7 cellular contexts compared by ENCODE assay signal in the genomic region with DNA sequence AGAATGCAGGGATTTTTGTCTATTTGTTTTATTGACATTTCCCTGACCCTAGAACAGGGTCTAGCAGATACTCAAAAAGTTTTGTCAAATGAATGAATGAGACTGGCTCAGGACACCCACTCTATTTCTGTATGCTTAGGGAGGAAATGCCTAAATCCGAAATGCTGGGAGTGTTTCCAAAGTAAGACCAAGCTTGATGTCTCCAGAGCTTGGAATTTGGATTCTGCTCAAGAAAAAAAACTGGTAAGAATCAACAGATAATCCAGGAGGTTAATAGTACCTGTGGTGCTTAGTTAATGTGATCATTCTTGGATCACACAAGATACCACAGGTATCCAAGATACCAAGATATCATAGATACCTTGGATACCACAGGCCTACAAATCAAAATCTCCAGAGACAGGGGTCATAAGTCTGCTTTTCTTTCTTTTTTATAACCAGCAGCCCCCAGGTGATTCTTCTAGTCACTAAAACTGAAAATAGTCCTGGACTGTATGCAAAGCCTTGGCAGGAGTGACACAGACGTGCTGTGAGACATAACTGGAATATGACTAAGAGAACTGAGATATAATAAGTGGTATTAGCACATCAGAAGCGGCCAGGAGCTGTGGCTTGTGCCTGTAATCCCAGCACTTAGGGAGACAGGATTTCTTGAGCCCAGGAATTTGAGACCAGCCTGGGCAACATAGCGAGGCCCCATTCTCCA. TPM values are rescaled to one million over a fixed set of nuclear protein-coding genes. Genes with fewer than 3 reads are reported as not detected.
DNase-seq lines count a peak whose midpoint lies in the region; ATAC-seq and TF ChIP-seq lines count a peak whose summit lies in the region.

No MANE protein-coding gene starts in this region.

- peak overlapping the region; percentile 44 for H3K4me2 ChIP-seq in smooth muscle cell

- H4K20me1 ChIP-seq in smooth muscle cell (ENCODE audit: low read depth), result no peaks in the 10 kb centered on the region

- H3K9me3 ChIP-seq in smooth muscle cell (replicated peaks; ENCODE audit: low read depth) (no peaks in the 10 kb centered on the region), lower lobe of right lung (no peaks in the 10 kb centered on the region)

- no peak overlapping the region for H3K9ac ChIP-seq in smooth muscle cell (ENCODE audit: low read depth)

- H3K27me3 ChIP-seq in smooth muscle cell (ENCODE audit: low read depth) (no peaks in the 10 kb centered on the region), lower lobe of right lung (ENCODE audit: low read depth) (no peaks in the 10 kb centered on the region)

- ATAC-seq in GM21390 (IDR thresholded peaks at IDR 0.05; ENCODE audit: unreplicated experiment) (peak; percentile 84), HG03135 (IDR thresholded peaks at IDR 0.05; ENCODE audit: unreplicated experiment) (peak; percentile 66), lower lobe of right lung (no peak)

- no peaks in the 10 kb centered on the region for H3K36me3 ChIP-seq in smooth muscle cell (ENCODE audit: low read depth)
- no peaks in the 10 kb centered on the region for H3K36me3 ChIP-seq in lower lobe of right lung

- WGBS in smooth muscle cell (ENCODE audit: low lambda C conversion rate), result 5% methylated on average over 4 of the region's 4 CpGs

- H3K79me2 ChIP-seq in smooth muscle cell (ENCODE audit: low read depth), result no peaks in the 10 kb centered on the region

- peak overlapping the region; percentile 37 for H3K27ac ChIP-seq in smooth muscle cell (ENCODE audit: low read depth)
- H3K27ac ChIP-seq in lower lobe of right lung, result no peak overlapping the region

- H3K4me3 ChIP-seq in smooth muscle cell, result no peak overlapping the region
- no peak overlapping the region for H3K4me3 ChIP-seq in lower lobe of right lung

- no peak for TF ChIP-seq CTCF in smooth muscle cell (IDR thresholded peaks at IDR 0.05; ENCODE audit: borderline replicate concordance, insufficient read depth, poor library complexity, severe bottlenecking)
- no peak for TF ChIP-seq CTCF in lower lobe of right lung (IDR thresholded peaks at IDR 0.05)

- peak; percentile 57 for DNase-seq in dedifferentiated amniotic fluid mesenchymal stem cell (ENCODE audit: extremely low spot score)
- DNase-seq in smooth muscle cell (lab: John Stamatoyannopoulos, UW; ENCODE audit: unreplicated experiment), result no peak
- no peak for DNase-seq in lower lobe of right lung
- no peak for DNase-seq in NCI-H2081 treated with DMSO at 0.1 percent for 48 hours (lab: John Stamatoyannopoulos, UW)
- no peak for DNase-seq in posterior vena cava (ENCODE audit: low spot score)

- intact Hi-C loops in lower lobe of right lung (cut with DNase I), result no loop called here
- intact Hi-C loops in posterior vena cava (cut with DNase I), result no loop called here

- H3F3A ChIP-seq in smooth muscle cell (ENCODE audit: low read depth), result peaks cover 14% of the 10 kb centered on the region

- no peaks in the 10 kb centered on the region for H3K4me1 ChIP-seq in smooth muscle cell (ENCODE audit: low read depth)
- H3K4me1 ChIP-seq in lower lobe of right lung, result no peaks in the 10 kb centered on the region

- H2AFZ ChIP-seq in smooth muscle cell (ENCODE audit: low read depth), result no peak overlapping the region

RNA-seq across cellular contexts. Expression of a gene that starts 39.9 kb away (rescaled TPM):
- total RNA-seq in smooth muscle cell, result 84.5 and 109 TPM in 2 replicates
- polyA plus RNA-seq in smooth muscle cell, result 24.5 and 31.4 TPM in 2 replicates
- total RNA-seq in lower lobe of right lung, result 77.0 TPM
- 10 to 100 TPM; 70.2 to 73.6 TPM for total RNA-seq in posterior vena cava

Comparison
In these comparisons a context has a peak if more than half of its experiments do, and no peak if none do; other contexts are left out.
1. ATAC-seq: peak in GM21390 (single experiment) and HG03135 (single experiment); none in lower lobe of right lung (0 of 2).